Comparison of ENCODE assay signal across 27 cellular contexts in genomic region chr6:167227984-167228383, GRCh38.
"Had no signal": no experiment of that assay in that cellular context is flagged by ENCODE, and none has a peak within 500 bp of the region (broad histone marks: within the 10 kb centered on the region; RNA-seq: fewer than 3 reads in every experiment).

No MANE protein-coding gene starts in this region.

- H3K4me1 Mint-ChIP-seq: activated CD4-positive, alpha-beta memory T cell treated with anti-CD3 and anti-CD28 coated beads, Interleukin-2, amount 10 ng/mL, durations not matched to agents 7 days and 5 days; activated CD8-positive, alpha-beta memory T cell treated with anti-CD3 and anti-CD28 coated beads, Interleukin-2, amount 10 ng/mL, durations not matched to agents 7 days and 5 days; activated naive CD8-positive, alpha-beta T cell treated with anti-CD3 and anti-CD28 coated beads for 36 hours; activated T-helper 17 cell treated with anti-CD3 and anti-CD28 coated beads, Interleukin-2, amount 50 U/mL, for 72 hours; T-cell had no signal

- H3K27me3 ChIP-seq: body of pancreas had no signal

- FAIRE-seq: colon, islet of Langerhans, urothelium cell line had no signal

- H3K4me3 Mint-ChIP-seq: activated CD4-positive, alpha-beta memory T cell treated with anti-CD3 and anti-CD28 coated beads, Interleukin-2, amount 10 ng/mL, durations not matched to agents 7 days and 5 days; activated CD8-positive, alpha-beta memory T cell treated with anti-CD3 and anti-CD28 coated beads, Interleukin-2, amount 10 ng/mL, durations not matched to agents 7 days and 5 days; activated naive CD8-positive, alpha-beta T cell treated with anti-CD3 and anti-CD28 coated beads for 36 hours; activated T-helper 17 cell treated with anti-CD3 and anti-CD28 coated beads, Interleukin-2, amount 50 U/mL, for 72 hours; mesothelial cell of epicardium; natural killer cell treated with Interleukin-12 subunit alpha and Interleukin-12 subunit beta and Interleukin-15 and Interleukin-18, amount 100 ng/mL, for 72 hours; T-cell had no signal

- H3K4me3 ChIP-seq: body of pancreas, dorsolateral prefrontal cortex, lung had no signal

- H3K9me3 Mint-ChIP-seq: activated CD4-positive, alpha-beta memory T cell treated with anti-CD3 and anti-CD28 coated beads, Interleukin-2, amount 10 ng/mL, durations not matched to agents 7 days and 5 days; activated naive CD8-positive, alpha-beta T cell treated with anti-CD3 and anti-CD28 coated beads for 36 hours; activated T-helper 17 cell treated with anti-CD3 and anti-CD28 coated beads, Interleukin-2, amount 50 U/mL, for 72 hours; mesothelial cell of epicardium; natural killer cell treated with Interleukin-12 subunit alpha and Interleukin-12 subunit beta and Interleukin-15 and Interleukin-18, amount 100 ng/mL, for 72 hours; T-cell had no signal

- H3K9me3 ChIP-seq: body of pancreas had no signal

- H3K36me3 Mint-ChIP-seq: activated CD8-positive, alpha-beta memory T cell treated with anti-CD3 and anti-CD28 coated beads, Interleukin-2, amount 10 ng/mL, durations not matched to agents 7 days and 5 days; activated naive CD8-positive, alpha-beta T cell treated with anti-CD3 and anti-CD28 coated beads for 36 hours; mesothelial cell of epicardium; natural killer cell treated with Interleukin-12 subunit alpha and Interleukin-12 subunit beta and Interleukin-15 and Interleukin-18, amount 100 ng/mL, for 72 hours; T-cell had no signal

- H3K27ac Mint-ChIP-seq: activated CD4-positive, alpha-beta memory T cell treated with anti-CD3 and anti-CD28 coated beads, Interleukin-2, amount 10 ng/mL, durations not matched to agents 7 days and 5 days; activated CD8-positive, alpha-beta memory T cell treated with anti-CD3 and anti-CD28 coated beads, Interleukin-2, amount 10 ng/mL, durations not matched to agents 7 days and 5 days; activated naive CD8-positive, alpha-beta T cell treated with anti-CD3 and anti-CD28 coated beads for 36 hours; activated T-helper 17 cell treated with anti-CD3 and anti-CD28 coated beads, Interleukin-2, amount 50 U/mL, for 72 hours; mesothelial cell of epicardium; natural killer cell treated with Interleukin-12 subunit alpha and Interleukin-12 subunit beta and Interleukin-15 and Interleukin-18, amount 100 ng/mL, for 72 hours; T-cell had no signal

- H3K4me1 ChIP-seq: body of pancreas had no signal

- ATAC-seq: activated CD8-positive, alpha-beta memory T cell treated with anti-CD3 and anti-CD28 coated beads, Interleukin-2, amount 10 ng/mL, durations not matched to agents 7 days and 5 days; activated T-helper 17 cell treated with anti-CD3 and anti-CD28 coated beads, Interleukin-2, amount 50 U/mL, for 72 hours; body of pancreas; left colon; T-cell had no signal

- DNase-seq: activated CD4-positive, alpha-beta memory T cell treated with anti-CD3 and anti-CD28 coated beads, Interleukin-2, amount 10 ng/mL, durations not matched to agents 7 days and 5 days; activated CD4-positive, alpha-beta T cell treated with anti-CD3 and anti-CD28 coated beads for 48 hours; activated CD4-positive, CD25-positive, alpha-beta regulatory T cell; activated CD8-positive, alpha-beta memory T cell treated with anti-CD3 and anti-CD28 coated beads, Interleukin-2, amount 10 ng/mL, durations not matched to agents 7 days and 5 days; activated naive CD4-positive, alpha-beta T cell; activated naive CD8-positive, alpha-beta T cell treated with anti-CD3 and anti-CD28 coated beads for 36 hours; activated T-cell treated with anti-CD3 and anti-CD28 coated beads, Interleukin-2, amount 50 U/mL, for 1 hour; amniotic stem cell; body of pancreas; caudate nucleus; dorsolateral prefrontal cortex; erythroblast; foreskin melanocyte; glutamatergic neuron; hypothalamus; left colon; posterior cingulate gyrus; stimulated activated CD8-positive, alpha-beta memory T cell treated with anti-CD3 and anti-CD28 coated beads, Interleukin-4, amount 100 ng/mL, for 48 hours; stimulated activated naive CD4-positive, alpha-beta T cell; T-cell had no signal

- H3K27ac ChIP-seq: body of pancreas, dorsolateral prefrontal cortex had no signal
